ENCODE assay signal across 10 cellular contexts in the genomic region with DNA sequence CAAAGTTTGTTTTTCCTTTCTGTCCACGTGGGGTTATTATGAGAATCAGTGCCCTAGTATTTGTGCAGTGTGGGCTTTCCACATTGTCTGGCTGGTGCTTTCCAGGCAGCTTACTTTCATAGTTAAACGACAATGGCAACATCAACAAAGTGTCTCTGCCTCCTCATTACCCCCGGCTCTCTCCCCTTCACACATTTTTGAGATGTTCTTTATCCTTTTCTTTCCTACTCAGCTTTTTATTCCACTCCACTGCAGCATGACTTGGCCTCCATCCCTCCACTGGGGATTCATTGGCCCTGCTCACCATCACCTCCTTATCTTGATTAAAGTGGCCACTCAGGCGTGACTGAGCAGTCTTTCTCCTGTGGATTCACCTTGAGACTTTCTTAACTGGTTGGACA. TPM values are rescaled to one million over a fixed set of nuclear protein-coding genes. Genes with fewer than 3 reads are reported as not detected.
DNase-seq lines count a peak whose midpoint lies in the region; ATAC-seq and TF ChIP-seq lines count a peak whose summit lies in the region.
"Had no signal": no experiment of that assay in that cellular context is flagged by ENCODE, and none has a peak within 500 bp of the region (broad histone marks: within the 10 kb centered on the region; RNA-seq: fewer than 3 reads in every experiment).

No MANE protein-coding gene starts in this region.

- H4K20me1 ChIP-seq in SK-N-SH (ENCODE audit: insufficient read depth) = no peaks in the 10 kb centered on the region; the same call in 1 of the 2 replicates

- H3K27ac Mint-ChIP-seq in CD8-positive, alpha-beta memory T cell = peak overlapping the region in 5 of 8 donors; percentile 24 to 90 (median 64)
- peak overlapping the region; percentile 7 for H3K27ac Mint-ChIP-seq in glutamatergic neuron (ENCODE audit: unreplicated experiment)

- no peak for ATAC-seq in GM21717 (IDR thresholded peaks at IDR 0.05; ENCODE audit: unreplicated experiment)

- peaks cover 47% of the 10 kb centered on the region for H3F3A ChIP-seq in SK-N-SH (replicated peaks; ENCODE audit: insufficient read depth)

- H3K9me3 Mint-ChIP-seq in CD8-positive, alpha-beta memory T cell = no peaks in the 10 kb centered on the region
- peaks cover 2% of the 10 kb centered on the region for H3K9me3 Mint-ChIP-seq in glutamatergic neuron (ENCODE audit: unreplicated experiment)

- TF ChIP-seq CTCF in SK-N-SH (IDR thresholded peaks at IDR 0.05) = no peak
- no peak for TF ChIP-seq CTCF in glutamatergic neuron (IDR thresholded peaks at IDR 0.05; ENCODE audit: partially characterized antibody, unreplicated experiment)

- no peaks in the 10 kb centered on the region for H3K9me2 ChIP-seq in SK-N-SH

- H3K4me3 ChIP-seq in CD8-positive, alpha-beta memory T cell (ENCODE audit: low read length) = no peak overlapping the region
- H3K4me3 ChIP-seq in SK-N-SH (ENCODE audit: low read depth in 2 of 2, low read length in 1 of 2) = peak overlapping the region; percentile 10 to 31; a peak in 3 of 4 replicates

- H3K4me2 ChIP-seq in SK-N-SH = peak overlapping the region; percentile 73

- TF ChIP-seq EP300 in SK-N-SH (IDR thresholded peaks at IDR 0.05; ENCODE audit: borderline replicate concordance in 1 of 2, low read depth in 1 of 2, low read length in 1 of 2) = no peak

- CTCF ChIA-PET in CD8-positive, alpha-beta memory T cell (lab: Charles Lee) = interaction anchor here (1.1 kb wide), 1 partner anchor 10 kb away, joined by 3 read pairs; no protein-coding TSS in a partner anchor
- CTCF ChIA-PET in SK-N-SH (lab: Yijun Ruan, JAX) = interaction anchor here (1.3 kb wide), 1 partner anchor 32 kb away, joined by 3 read pairs; no protein-coding TSS in a partner anchor

- no peak for DNase-seq in CD8-positive, alpha-beta memory T cell
- DNase-seq in SK-N-SH (no peak), glutamatergic neuron (no peak), retina (peak; percentile 43), DMS 273 (lab: John Stamatoyannopoulos, UW; ENCODE audit: unreplicated experiment) (no peak), T-helper 2 cell (no peak), occipital lobe (lab: John Stamatoyannopoulos, UW) (no peak)
- DNase-seq: DND-41 had no signal

- H3K27me3 ChIP-seq in CD8-positive, alpha-beta memory T cell (ENCODE audit: insufficient read depth, low read length, poor library complexity, severe bottlenecking) = no peaks in the 10 kb centered on the region
- H3K27me3 ChIP-seq in SK-N-SH (ENCODE audit: insufficient read depth) = no peaks in the 10 kb centered on the region

- H3K4me1 ChIP-seq in CD8-positive, alpha-beta memory T cell (ENCODE audit: insufficient read depth, low read length) = peaks cover 14% of the 10 kb centered on the region
- peaks cover 35 to 51% of the 10 kb centered on the region in 2 experiments for H3K4me1 ChIP-seq in SK-N-SH (ENCODE audit: control insufficient read depth in 1 of 2, insufficient read depth in 2 of 2, low read depth in 1 of 2, low read length in 1 of 2)

- no peak overlapping the region for H3K4me3 Mint-ChIP-seq in CD8-positive, alpha-beta memory T cell
- H3K4me3 Mint-ChIP-seq in glutamatergic neuron (ENCODE audit: unreplicated experiment) = no peak overlapping the region

- H3K36me3 Mint-ChIP-seq in CD8-positive, alpha-beta memory T cell = peaks cover 0 to 7% (median 4%) of the 10 kb centered on the region in 3 donors
- H3K36me3 Mint-ChIP-seq in glutamatergic neuron (ENCODE audit: unreplicated experiment) = no peaks in the 10 kb centered on the region

- peaks cover 81% of the 10 kb centered on the region for H3K79me2 ChIP-seq in SK-N-SH (ENCODE audit: insufficient read depth)

- peaks cover 33 to 52% (median 45%) of the 10 kb centered on the region in 3 donors for H3K4me1 Mint-ChIP-seq in CD8-positive, alpha-beta memory T cell
- peaks cover 45% of the 10 kb centered on the region for H3K4me1 Mint-ChIP-seq in glutamatergic neuron (ENCODE audit: low read depth, unreplicated experiment)

- H3K9me3 ChIP-seq in CD8-positive, alpha-beta memory T cell (ENCODE audit: low read length) = no peaks in the 10 kb centered on the region
- no peaks in the 10 kb centered on the region for H3K9me3 ChIP-seq in SK-N-SH

- POLR2A ChIA-PET in CD8-positive, alpha-beta memory T cell (lab: Charles Lee) = no interaction called here
- POLR2A ChIA-PET in SK-N-SH (lab: Yijun Ruan, JAX) = no interaction called here

- no peaks in the 10 kb centered on the region for H3K36me3 ChIP-seq in CD8-positive, alpha-beta memory T cell (ENCODE audit: insufficient read depth, low read length)
- no peaks in the 10 kb centered on the region for H3K36me3 ChIP-seq in SK-N-SH (replicated peaks in 1 of 2; ENCODE audit: control insufficient read depth in 1 of 2, insufficient read depth in 2 of 2, low read length in 1 of 2)

- H3K9ac ChIP-seq in SK-N-SH = peak overlapping the region; percentile 48; the same call in 1 of the 2 replicates

- H2AFZ ChIP-seq in SK-N-SH (ENCODE audit: low read depth) = no peak overlapping the region

- 22% methylated on average over 4 of the region's 4 CpGs for WGBS in SK-N-SH (ENCODE audit: low lambda C conversion rate)

- TF ChIP-seq RAD21 in SK-N-SH (IDR thresholded peaks at IDR 0.05; ENCODE audit: low read length) = no peak

- no peak overlapping the region for H3K27ac ChIP-seq in CD8-positive, alpha-beta memory T cell (ENCODE audit: low read depth, low read length)
- H3K27ac ChIP-seq in SK-N-SH (ENCODE audit: low read depth in 2 of 2, low read length in 1 of 2) = peak overlapping the region; percentile 87 to 91

- no peaks in the 10 kb centered on the region for H3K27me3 Mint-ChIP-seq in CD8-positive, alpha-beta memory T cell
- H3K27me3 Mint-ChIP-seq in glutamatergic neuron (ENCODE audit: unreplicated experiment) = peaks cover 2% of the 10 kb centered on the region

TF ChIP-seq in SK-N-SH, 30 proteins besides CTCF, POLR2A, EP300 and RAD21:
- TF ChIP-seq RCOR1 (IDR thresholded peaks at IDR 0.05; ENCODE audit: low read length) (no peak), FOXM1 (IDR thresholded peaks at IDR 0.05; ENCODE audit: low read depth) (no peak), GATA2 (CRISPR knock-in tag; IDR thresholded peaks at IDR 0.05) (no peak), REST (IDR thresholded peaks at IDR 0.05; ENCODE audit: low read depth, low read length) (no peak), MXI1 (IDR thresholded peaks at IDR 0.05; ENCODE audit: low read depth, low read length) (no peak), USF2 (IDR thresholded peaks at IDR 0.05; ENCODE audit: borderline replicate concordance, low read depth, low read length) (no peak), JUND (IDR thresholded peaks at IDR 0.05) (no peak), NFIC (IDR thresholded peaks at IDR 0.05; ENCODE audit: borderline replicate concordance) (0 out of 2 replicates have a peak, but pooled peaks have one; percentile 11), TCF12 (IDR thresholded peaks at IDR 0.05) (peak; percentile 38; the same call in 1 of the 2 replicates), MEF2A (IDR thresholded peaks at IDR 0.05; ENCODE audit: borderline replicate concordance, low read depth) (no peak), SIN3A (IDR thresholded peaks at IDR 0.05; ENCODE audit: borderline replicate concordance, low read depth, low read length) (0 out of 2 replicates have a peak, but pooled peaks have one; percentile 28), TEAD4 (IDR thresholded peaks at IDR 0.05; ENCODE audit: borderline replicate concordance, insufficient read depth) (no peak)
TF ChIP-seq in SK-N-SH: peak in this region for 3.

RNA-seq across cellular contexts. Expression of gene SPECC1L, which starts 19.1 kb away (rescaled TPM):
- 10 to 100 TPM; 51.9 to 52.1 TPM for total RNA-seq in CD8-positive, alpha-beta memory T cell
- polyA plus RNA-seq in CD8-positive, alpha-beta memory T cell = 14.9 TPM
- 22.9 and 25.9 TPM in 2 replicates for polyA plus RNA-seq in SK-N-SH (2012; rRNA removed)
- polyA plus RNA-seq in SK-N-SH (2012; cell fraction: cytosol; rRNA removed) = 17.8 and 21.8 TPM in 2 replicates
- polyA plus RNA-seq in SK-N-SH (2012; cell fraction: nucleus; rRNA removed) = 36.5 and 44.0 TPM in 2 replicates
- 173 TPM for total RNA-seq in glutamatergic neuron (ENCODE audit: unreplicated experiment)
- 49.0 TPM for total RNA-seq in occipital lobe

RNA-seq across cellular contexts. Expression of gene GGT5, which starts 44.9 kb away (rescaled TPM):
- total RNA-seq in CD8-positive, alpha-beta memory T cell = not detected
- not detected for polyA plus RNA-seq in CD8-positive, alpha-beta memory T cell
- 3.3 and 4.6 TPM in 2 replicates for polyA plus RNA-seq in SK-N-SH (2012; rRNA removed)
- polyA plus RNA-seq in SK-N-SH (2012; cell fraction: cytosol; rRNA removed) = 1.2 and 2.7 TPM in 2 replicates
- polyA plus RNA-seq in SK-N-SH (2012; cell fraction: nucleus; rRNA removed) = 6.3 and 7.6 TPM in 2 replicates
- total RNA-seq in glutamatergic neuron (ENCODE audit: unreplicated experiment) (10.7 TPM), occipital lobe (0.94 TPM)
- total RNA-seq: activated CD8-positive, alpha-beta memory T cell treated with anti-CD3 and anti-CD28 coated beads for 36 hours had no signal
